1 cellular context compared by ENCODE assay signal in the genomic region with DNA sequence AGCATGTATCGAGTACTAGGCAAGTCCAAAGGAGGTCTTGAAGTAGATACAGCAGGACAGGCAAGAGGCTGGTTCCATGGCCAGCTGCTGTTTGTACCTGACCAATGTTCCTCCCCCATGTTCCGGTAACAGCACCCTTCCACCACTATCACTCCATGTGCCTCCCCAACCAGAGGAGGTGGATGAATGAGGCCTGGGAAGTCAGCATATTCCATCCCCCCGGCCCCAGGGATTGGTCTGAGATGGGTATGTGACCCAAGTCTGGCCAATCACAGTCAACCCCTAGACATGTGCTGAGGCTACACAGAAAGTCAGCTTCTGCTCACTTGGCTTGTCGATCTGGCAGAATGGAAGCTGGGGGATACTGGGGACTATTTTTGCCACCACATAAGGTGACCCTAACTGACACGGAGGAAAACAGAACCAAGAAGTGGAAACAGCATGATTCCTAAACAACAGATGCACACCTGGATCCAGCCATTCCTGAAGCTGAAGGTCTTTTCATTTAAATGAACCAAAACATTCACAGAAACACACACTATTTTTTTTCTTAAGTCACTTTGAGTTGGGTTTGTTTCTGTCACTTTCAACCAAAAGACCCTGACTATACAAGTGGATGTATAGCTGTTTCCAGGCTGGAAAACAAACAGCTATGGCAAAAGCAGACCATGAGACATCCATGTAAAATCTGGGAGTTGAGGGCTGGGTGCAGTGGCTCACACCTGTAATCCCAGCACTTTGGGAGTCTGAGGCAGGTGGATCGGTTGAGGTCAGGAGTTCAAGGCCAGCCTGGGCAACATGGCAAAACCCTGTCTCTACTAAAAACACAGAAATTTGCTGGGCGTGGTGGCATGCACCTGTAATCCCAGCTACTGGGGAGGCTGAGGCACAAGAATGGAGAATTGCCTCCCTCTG.
TF ChIP-seq lines count a peak whose summit lies in the region.

No MANE protein-coding gene starts in this region.

TF ChIP-seq in SK-N-SH treated with all-trans-retinoic acid at 6 μM for 48 hours, 23 proteins besides CTCF, POLR2A, EP300 and RAD21 (continued from another document):
- TF ChIP-seq, protein P1, sequence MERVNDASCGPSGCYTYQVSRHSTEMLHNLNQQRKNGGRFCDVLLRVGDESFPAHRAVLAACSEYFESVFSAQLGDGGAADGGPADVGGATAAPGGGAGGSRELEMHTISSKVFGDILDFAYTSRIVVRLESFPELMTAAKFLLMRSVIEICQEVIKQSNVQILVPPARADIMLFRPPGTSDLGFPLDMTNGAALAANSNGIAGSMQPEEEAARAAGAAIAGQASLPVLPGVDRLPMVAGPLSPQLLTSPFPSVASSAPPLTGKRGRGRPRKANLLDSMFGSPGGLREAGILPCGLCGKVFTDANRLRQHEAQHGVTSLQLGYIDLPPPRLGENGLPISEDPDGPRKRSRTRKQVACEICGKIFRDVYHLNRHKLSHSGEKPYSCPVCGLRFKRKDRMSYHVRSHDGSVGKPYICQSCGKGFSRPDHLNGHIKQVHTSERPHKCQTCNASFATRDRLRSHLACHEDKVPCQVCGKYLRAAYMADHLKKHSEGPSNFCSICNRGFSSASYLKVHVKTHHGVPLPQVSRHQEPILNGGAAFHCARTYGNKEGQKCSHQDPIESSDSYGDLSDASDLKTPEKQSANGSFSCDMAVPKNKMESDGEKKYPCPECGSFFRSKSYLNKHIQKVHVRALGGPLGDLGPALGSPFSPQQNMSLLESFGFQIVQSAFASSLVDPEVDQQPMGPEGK (CRISPR knock-in tag; IDR thresholded peaks at IDR 0.05; ENCODE audit: borderline replicate concordance) = no peak
- TF ChIP-seq ESRRG (CRISPR knock-in tag; IDR thresholded peaks at IDR 0.05) = no peak
